ENCODE assay signal across 11 cellular contexts in the genomic region with DNA sequence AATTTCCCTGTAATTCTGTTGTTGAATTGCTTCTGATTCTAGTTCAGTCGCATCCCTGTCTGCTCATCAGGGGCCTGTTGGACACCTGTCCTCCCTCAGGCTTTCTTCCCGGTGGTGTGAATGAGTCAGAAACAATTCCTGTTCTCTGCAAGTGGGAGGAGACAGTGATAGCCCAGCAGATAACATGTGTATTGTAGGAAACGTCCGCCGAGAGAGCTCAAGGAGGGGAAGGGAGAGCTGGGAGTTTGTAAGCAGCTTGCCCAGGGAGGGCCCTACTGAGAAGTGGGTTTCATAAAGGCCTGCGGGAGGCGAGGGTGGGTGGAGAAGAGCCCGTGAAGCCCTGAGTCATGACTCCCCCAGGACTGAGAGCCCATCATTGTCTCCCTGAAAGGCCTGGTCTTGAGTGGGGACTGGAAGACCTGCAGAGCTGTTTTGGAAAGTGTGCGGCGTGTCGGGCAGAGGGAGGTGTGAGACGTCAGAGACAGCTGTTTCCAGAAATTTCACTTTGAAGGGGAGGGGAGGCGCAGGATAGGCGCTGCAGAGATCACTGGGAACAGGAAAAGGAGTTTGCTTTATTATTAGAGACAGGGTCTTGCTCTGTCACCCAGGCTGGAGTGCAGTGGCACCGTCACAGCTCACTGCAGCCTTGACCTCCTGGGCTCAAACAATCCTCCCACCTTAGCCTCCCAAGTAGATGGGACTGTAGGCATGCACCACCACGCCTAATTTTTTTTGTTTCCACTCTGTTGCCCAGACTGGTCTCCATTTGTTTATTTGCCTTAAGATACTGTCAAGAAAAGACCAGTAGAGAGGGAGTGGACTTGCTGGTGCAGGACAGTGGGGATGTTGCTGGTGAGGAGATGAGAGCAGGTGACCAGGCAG. TPM values are rescaled to one million over a fixed set of nuclear protein-coding genes. Genes with fewer than 3 reads are reported as not detected.
DNase-seq lines count a peak whose midpoint lies in the region; ATAC-seq and TF ChIP-seq lines count a peak whose summit lies in the region.
"Had no signal": no experiment of that assay in that cellular context is flagged by ENCODE, and none has a peak within 500 bp of the region (broad histone marks: within the 10 kb centered on the region; RNA-seq: fewer than 3 reads in every experiment).

No MANE protein-coding gene starts in this region.

- no peak overlapping the region for H3K4me3 Mint-ChIP-seq in CD4-positive, CD25-positive, alpha-beta regulatory T cell

- in situ Hi-C loops in KBM-7 (cut with MboI; ENCODE audit: low pct_unique_long_range_greater_than_20kb, low sequenced_read_pairs): no loop called here

- H3K4me3 ChIP-seq in CD4-positive, CD25-positive, alpha-beta regulatory T cell (ENCODE audit: low read depth, low read length): no peak overlapping the region
- no peak overlapping the region for H3K4me3 ChIP-seq in cardiac fibroblast (replicated peaks in 1 of 2; ENCODE audit: low read depth in 2 of 2, low read length in 2 of 2)
- no peak overlapping the region for H3K4me3 ChIP-seq in MM.1S (ENCODE audit: low read length)

- H3F3A ChIP-seq in MM.1S (ENCODE audit: insufficient read depth, low read length): no peaks in the 10 kb centered on the region

- H3K27me3 Mint-ChIP-seq in CD4-positive, CD25-positive, alpha-beta regulatory T cell: no peaks in the 10 kb centered on the region

- peaks cover 74% of the 10 kb centered on the region for H3K36me3 ChIP-seq in CD4-positive, CD25-positive, alpha-beta regulatory T cell (ENCODE audit: control insufficient read depth, insufficient read depth, low read length)
- no peaks in the 10 kb centered on the region for H3K36me3 ChIP-seq in MM.1S (replicated peaks; ENCODE audit: insufficient read depth, low read length)

- no peak overlapping the region for H2AFZ ChIP-seq in MM.1S (ENCODE audit: low read length)

- no peaks in the 10 kb centered on the region for H3K9me2 ChIP-seq in MM.1S (replicated peaks; ENCODE audit: insufficient read depth, low read length)

- no peak overlapping the region for H3K4me2 ChIP-seq in MM.1S (ENCODE audit: low read depth, low read length)

- H3K36me3 Mint-ChIP-seq in CD4-positive, CD25-positive, alpha-beta regulatory T cell: peaks cover 61% of the 10 kb centered on the region

- H3K9me3 ChIP-seq in CD4-positive, CD25-positive, alpha-beta regulatory T cell (ENCODE audit: control insufficient read depth in 2 of 2, low read length in 2 of 2): no peaks in the 10 kb centered on the region
- H3K9me3 ChIP-seq in MM.1S (replicated peaks; ENCODE audit: insufficient read depth, low read length): no peaks in the 10 kb centered on the region

- H3K27ac ChIP-seq in CD4-positive, CD25-positive, alpha-beta regulatory T cell (ENCODE audit: insufficient read depth, low read length, poor library complexity, severe bottlenecking): no peak overlapping the region
- H3K27ac ChIP-seq in MM.1S (ENCODE audit: low read length): no peak overlapping the region

- H3K4me1 Mint-ChIP-seq in CD4-positive, CD25-positive, alpha-beta regulatory T cell: peaks cover 0 to 20% (median 9%) of the 10 kb centered on the region in 4 donors

- H3K79me2 ChIP-seq in MM.1S (ENCODE audit: low read length): no peaks in the 10 kb centered on the region

- no peak overlapping the region for H3K9ac ChIP-seq in MM.1S (ENCODE audit: low read length)

- peak overlapping the region; percentile 4 to 89 (median 61) for H3K27ac Mint-ChIP-seq in CD4-positive, CD25-positive, alpha-beta regulatory T cell

- no peaks in the 10 kb centered on the region for H3K27me3 ChIP-seq in CD4-positive, CD25-positive, alpha-beta regulatory T cell (ENCODE audit: control insufficient read depth, insufficient read depth, low read length)
- H3K27me3 ChIP-seq in MM.1S (replicated peaks; ENCODE audit: insufficient read depth, low read length): no peaks in the 10 kb centered on the region

- H4K20me1 ChIP-seq in MM.1S (ENCODE audit: insufficient read depth, low read length): no peaks in the 10 kb centered on the region

- ATAC-seq in CD4-positive, CD25-positive, alpha-beta regulatory T cell (ENCODE audit: low read depth in 2 of 2): no peak

- no peaks in the 10 kb centered on the region for H3K9me3 Mint-ChIP-seq in CD4-positive, CD25-positive, alpha-beta regulatory T cell

- H3K4me1 ChIP-seq in CD4-positive, CD25-positive, alpha-beta regulatory T cell (ENCODE audit: control insufficient read depth, insufficient read depth, low read length, poor library complexity, severe bottlenecking): no peaks in the 10 kb centered on the region
- no peaks in the 10 kb centered on the region for H3K4me1 ChIP-seq in MM.1S (ENCODE audit: low read length)

- no peak for TF ChIP-seq CTCF in cardiac fibroblast (IDR thresholded peaks at IDR 0.05; ENCODE audit: low read depth, low read length)
- TF ChIP-seq CTCF in MM.1S (IDR thresholded peaks at IDR 0.05; ENCODE audit: low read length): no peak

- DNase-seq in CD4-positive, CD25-positive, alpha-beta regulatory T cell: no peak
- DNase-seq in LHCN-M2 (ENCODE audit: low read depth): peak; percentile 53
- peak; percentile 20 to 51 for DNase-seq in cardiac fibroblast (ENCODE audit: low read depth in 2 of 2)
- DNase-seq in mesenteric fat pad (ENCODE audit: low spot score): peak; percentile 49
- no peak for DNase-seq in MM.1S
- DNase-seq in inferior parietal cortex (ENCODE audit: extremely low spot score): no peak
- no peak for DNase-seq in KBM-7
- no peak for DNase-seq in stimulated activated CD8-positive, alpha-beta memory T cell treated with anti-CD3 and anti-CD28 coated beads, Interleukin-4, amount 100 ng/mL, for 48 hours
- DNase-seq: activated CD8-positive, alpha-beta memory T cell treated with anti-CD3 and anti-CD28 coated beads for 24 hours; NCI-H187 treated with DMSO at 0.1 percent for 48 hours had no signal

RNA-seq across cellular contexts. Expression of gene NADSYN1, which starts 35.3 kb away (rescaled TPM):
- 151 TPM for total RNA-seq in CD4-positive, CD25-positive, alpha-beta regulatory T cell
- 10 to 100 TPM; 35.1 to 43.1 (median 41.2) TPM for polyA plus RNA-seq in CD4-positive, CD25-positive, alpha-beta regulatory T cell
- total RNA-seq in LHCN-M2 (2014; rRNA removed): 46.1 and 48.2 TPM in 2 replicates
- polyA plus RNA-seq in LHCN-M2 (2012): 38.9 TPM
- 48.0 TPM for total RNA-seq in mesenteric fat pad

RNA-seq across cellular contexts. Expression of gene KRTAP5-7, which starts 38.7 kb away (rescaled TPM):
- total RNA-seq in CD4-positive, CD25-positive, alpha-beta regulatory T cell: not detected
- not detected for polyA plus RNA-seq in CD4-positive, CD25-positive, alpha-beta regulatory T cell
- total RNA-seq in LHCN-M2 (2014; rRNA removed): not detected in 2 replicates
- not detected for polyA plus RNA-seq in LHCN-M2 (2012)
- 0.39 TPM for total RNA-seq in mesenteric fat pad

RNA-seq across cellular contexts. Expression of gene DHCR7, which starts 40.1 kb away (rescaled TPM):
- total RNA-seq in CD4-positive, CD25-positive, alpha-beta regulatory T cell: 21.1 TPM
- polyA plus RNA-seq in CD4-positive, CD25-positive, alpha-beta regulatory T cell: 10 to 100 TPM; 11.2 to 17.2 (median 14.7) TPM
- total RNA-seq in LHCN-M2 (2014; rRNA removed): 26.9 and 36.2 TPM in 2 replicates
- polyA plus RNA-seq in LHCN-M2 (2012): 78.6 TPM
- total RNA-seq in mesenteric fat pad: 26.3 TPM

RNA-seq across cellular contexts. Expression of gene KRTAP5-8, which starts 49.5 kb away (rescaled TPM):
- total RNA-seq in CD4-positive, CD25-positive, alpha-beta regulatory T cell: 0.35 TPM
- not detected for polyA plus RNA-seq in CD4-positive, CD25-positive, alpha-beta regulatory T cell
- total RNA-seq in LHCN-M2 (2014; rRNA removed): not detected in 2 replicates
- not detected for polyA plus RNA-seq in LHCN-M2 (2012)
- total RNA-seq in mesenteric fat pad: not detected
- total RNA-seq: frontal cortex had no signal

RNA-seq across cellular contexts. Expression of gene KRTAP5-9, which starts 59.9 kb away (rescaled TPM):
- total RNA-seq in CD4-positive, CD25-positive, alpha-beta regulatory T cell: 0.35 TPM
- polyA plus RNA-seq in CD4-positive, CD25-positive, alpha-beta regulatory T cell: not detected
- total RNA-seq in LHCN-M2 (2014; rRNA removed) (not detected in 2 replicates), mesenteric fat pad (not detected)
- polyA plus RNA-seq in LHCN-M2 (2012): 0.09 TPM
- total RNA-seq: frontal cortex had no signal

Comparison
In these comparisons a context has a peak if more than half of its experiments do, and no peak if none do; other contexts are left out.
1. DNase-seq: peak in LHCN-M2 (single experiment), cardiac fibroblast (2 of 2) and mesenteric fat pad (single experiment); none in CD4-positive, CD25-positive, alpha-beta regulatory T cell (0 of 3), MM.1S (single experiment), inferior parietal cortex (single experiment), KBM-7 (single experiment) and stimulated activated CD8-positive, alpha-beta memory T cell treated with anti-CD3 and anti-CD28 coated beads, Interleukin-4, amount 100 ng/mL, for 48 hours (single experiment).